In genomic region chr1:229220163-229220846, GRCh38 we compare ENCODE assay signal across 1 cellular context.
TF ChIP-seq lines count a peak whose summit lies in the region.

No MANE protein-coding gene starts in this region.

TF ChIP-seq in HepG2, 621 proteins besides CTCF, POLR2A, EP300 and RAD21 (continued from another document):
- TF ChIP-seq MNT (IDR thresholded peaks at IDR 0.05) (0 out of 2 replicates have a peak, but pooled peaks have one; percentile 4), ZNF879 (CRISPR knock-in tag; IDR thresholded peaks at IDR 0.05) (no peak), RFX3 (CRISPR knock-in tag; IDR thresholded peaks at IDR 0.05) (no peak), ARNT (IDR thresholded peaks at IDR 0.05) (0 out of 2 replicates have a peak, but pooled peaks have one; percentile 18), TEAD3 (CRISPR knock-in tag; optimal IDR thresholded peaks at IDR 0.05; ENCODE audit: borderline replicate concordance) (peak; percentile 10)
TF ChIP-seq in HepG2: peak in this region for 7.
